In genomic region chr2:144041612-144042011, GRCh38 we compare ENCODE assay signal across 1 cellular context.
TF ChIP-seq lines count a peak whose summit lies in the region.

No MANE protein-coding gene starts in this region.

TF ChIP-seq in K562, 482 proteins besides CTCF, POLR2A, EP300 and RAD21 (continued from another document):
- TF ChIP-seq ETS1 (conservative IDR thresholded peaks at IDR 0.05; ENCODE audit: control insufficient read depth, low read depth, low read length) (no peak), MTA1 (IDR thresholded peaks at IDR 0.05; ENCODE audit: borderline replicate concordance) (no peak)
